10 cellular contexts compared by ENCODE assay signal in genomic region chr14:104117341-104118005, GRCh38. TPM values are rescaled to one million over a fixed set of nuclear protein-coding genes. Genes with fewer than 3 reads are reported as not detected.
A peak's percentile ranks its signal among the peaks of the same experiment; 100 is the strongest.
DNase-seq lines count a peak whose midpoint lies in the region; ATAC-seq, FAIRE-seq and TF ChIP-seq lines count a peak whose summit lies in the region.
"Had no signal": no experiment of that assay in that cellular context is flagged by ENCODE, and none has a peak within 500 bp of the region (broad histone marks: within the 10 kb centered on the region; RNA-seq: fewer than 3 reads in every experiment).

No MANE protein-coding gene starts in this region.

- no peaks in the 10 kb centered on the region for H3K9me3 Mint-ChIP-seq in MCF 10A (ENCODE audit: unreplicated experiment)

- intact Hi-C loops in MCF 10A (cut with micrococcal nuclease) = no loop called here

- H4K20me1 ChIP-seq in keratinocyte (ENCODE audit: control insufficient read depth, extremely low read depth, insufficient read depth, low read length) (peaks cover 3% of the 10 kb centered on the region), smooth muscle cell (ENCODE audit: low read depth) (no peaks in the 10 kb centered on the region)

- peak; percentile 13 for DNase-seq in activated CD8-positive, alpha-beta memory T cell treated with anti-CD3 and anti-CD28 coated beads, Interleukin-2, amount 50 U/mL, for 4 hours
- DNase-seq in activated CD8-positive, alpha-beta memory T cell treated with anti-CD3 and anti-CD28 coated beads, Interleukin-2, amount 50 U/mL, for 48 hours = no peak
- DNase-seq in MCF 10A (ENCODE audit: unreplicated experiment) = no peak
- no peak for DNase-seq in keratinocyte (ENCODE audit: low read depth, low spot score)
- DNase-seq in smooth muscle cell (lab: John Stamatoyannopoulos, UW; ENCODE audit: unreplicated experiment) = no peak
- no peak for DNase-seq in NCI-H1930 (lab: John Stamatoyannopoulos, UW)
- DNase-seq: foreskin fibroblast, occipital lobe had no signal

- H3K27ac ChIP-seq in keratinocyte (ENCODE audit: control insufficient read depth, insufficient read depth, low read length) (no peak overlapping the region), smooth muscle cell (ENCODE audit: low read depth) (peak overlapping the region; percentile 19)

- CTCF ChIA-PET in MCF 10A (lab: Yijun Ruan, JAX) = interaction anchor here (0.6 kb wide), 1 partner anchor 195 kb away, joined by 3 read pairs; no protein-coding TSS in a partner anchor

- H3K9me3 ChIP-seq in keratinocyte (ENCODE audit: control insufficient read depth, low read depth, low read length) (no peaks in the 10 kb centered on the region), smooth muscle cell (replicated peaks; ENCODE audit: low read depth) (no peaks in the 10 kb centered on the region)

- H2AFZ ChIP-seq in keratinocyte (ENCODE audit: control insufficient read depth, low read length) (peak overlapping the region; percentile 27), smooth muscle cell (ENCODE audit: low read depth) (no peak overlapping the region)

- H3K4me1 Mint-ChIP-seq in MCF 10A (ENCODE audit: insufficient read depth, unreplicated experiment) = no peaks in the 10 kb centered on the region

- no peaks in the 10 kb centered on the region for H3K36me3 ChIP-seq in keratinocyte (ENCODE audit: control insufficient read depth in 2 of 2, extremely low read depth in 1 of 2, insufficient read depth in 2 of 2, low read length in 2 of 2)
- no peaks in the 10 kb centered on the region for H3K36me3 ChIP-seq in smooth muscle cell (ENCODE audit: low read depth)

- H3K4me3 ChIP-seq in keratinocyte (ENCODE audit: control insufficient read depth in 2 of 3, extremely low read depth in 1 of 3, insufficient read depth in 2 of 3, low read depth in 1 of 3, low read length in 3 of 3) = peak overlapping the region; percentile 45 to 80 (median 53)
- H3K4me3 ChIP-seq in smooth muscle cell = peak overlapping the region; percentile 54

- TF ChIP-seq CTCF in MCF 10A (IDR thresholded peaks at IDR 0.05; ENCODE audit: unreplicated experiment) (no peak), keratinocyte (optimal IDR thresholded peaks at IDR 0.05 in 1 of 3, IDR thresholded peaks at IDR 0.05 in 1 of 3, conservative IDR thresholded peaks at IDR 0.05 in 1 of 3; ENCODE audit: extremely low read depth in 1 of 3, insufficient read depth in 2 of 3, low read length in 3 of 3) (no peak), smooth muscle cell (IDR thresholded peaks at IDR 0.05; ENCODE audit: borderline replicate concordance, insufficient read depth, poor library complexity, severe bottlenecking) (no peak)

- H3K79me2 ChIP-seq in keratinocyte (ENCODE audit: control insufficient read depth, insufficient read depth, low read length) = no peaks in the 10 kb centered on the region
- H3K79me2 ChIP-seq in smooth muscle cell (ENCODE audit: low read depth) = no peaks in the 10 kb centered on the region

- H3K4me3 Mint-ChIP-seq in MCF 10A (ENCODE audit: unreplicated experiment) = peak overlapping the region; percentile 61

- no peaks in the 10 kb centered on the region for H3K9me1 ChIP-seq in keratinocyte (ENCODE audit: control insufficient read depth, extremely low read depth, insufficient read depth, low read length)

- peaks cover 10% of the 10 kb centered on the region for H3K4me1 ChIP-seq in keratinocyte (ENCODE audit: control insufficient read depth, extremely low read depth, insufficient read depth, low read length)
- H3K4me1 ChIP-seq in smooth muscle cell (ENCODE audit: low read depth) = no peaks in the 10 kb centered on the region

- no peak for FAIRE-seq in keratinocyte (lab: Jason Lieb, UNC)

- no peak overlapping the region for H3K27ac Mint-ChIP-seq in MCF 10A (ENCODE audit: low read depth, unreplicated experiment)

- H3K36me3 Mint-ChIP-seq in MCF 10A (ENCODE audit: insufficient read depth, unreplicated experiment) = no peaks in the 10 kb centered on the region

- BruUV-seq in MCF 10A (replicated peaks; lab: Mats Ljungman, UMichigan) = no TSS peak

- H3F3A ChIP-seq in smooth muscle cell (ENCODE audit: low read depth) = no peaks in the 10 kb centered on the region

- H3K4me2 ChIP-seq in keratinocyte (ENCODE audit: control insufficient read depth, extremely low read depth, insufficient read depth, low read depth, low read length) (peak overlapping the region; percentile 82), smooth muscle cell (peak overlapping the region; percentile 86)

- peaks cover 23% of the 10 kb centered on the region for H3K27me3 Mint-ChIP-seq in MCF 10A (ENCODE audit: insufficient read depth, unreplicated experiment)

- ATAC-seq in GM21825 (IDR thresholded peaks at IDR 0.05; ENCODE audit: unreplicated experiment) (no peak), HG02571 (IDR thresholded peaks at IDR 0.05; ENCODE audit: unreplicated experiment) (no peak)

- POLR2A ChIA-PET in MCF 10A (lab: Yijun Ruan, JAX) = interaction anchor here (0.7 kb wide), 1 partner anchor 563 kb away, joined by 3 read pairs; no protein-coding TSS in a partner anchor

- dilution Hi-C loops in keratinocyte (cut with MboI; ENCODE audit: extremely low pct_ligation_motif_present, low sequenced_read_pairs) = no loop called here

- 6% methylated on average over 41 of the region's 71 CpGs for WGBS in smooth muscle cell (ENCODE audit: low lambda C conversion rate)

- H3K9ac ChIP-seq in keratinocyte (ENCODE audit: control insufficient read depth, extremely low read depth, insufficient read depth, low read length) = peak overlapping the region; percentile 47
- peak overlapping the region; percentile 39 for H3K9ac ChIP-seq in smooth muscle cell (ENCODE audit: low read depth)

- H3K27me3 ChIP-seq in keratinocyte (ENCODE audit: control insufficient read depth, extremely low read depth, insufficient read depth, low read length) (peaks cover 29% of the 10 kb centered on the region), smooth muscle cell (ENCODE audit: low read depth) (peaks cover 43% of the 10 kb centered on the region)

RNA-seq across cellular contexts. Expression of gene KIF26A, which starts 20.9 kb away (rescaled TPM):
- total RNA-seq in MCF 10A (2022) (0.26 and 0.39 TPM in 2 replicates), smooth muscle cell (4.4 and 5.9 TPM in 2 replicates)
- polyA plus RNA-seq in keratinocyte (0.07 to 0.08 TPM (median 0.07 TPM) in 3 replicates), smooth muscle cell (4.0 and 4.4 TPM in 2 replicates)
- polyA plus RNA-seq in keratinocyte (2011; ENCODE audit: low read depth) = 0.72 TPM
- 0.02 and 0.09 TPM in 2 replicates for polyA plus RNA-seq in keratinocyte (2011; cell fraction: cytosol; rRNA removed)
- polyA plus RNA-seq in keratinocyte (2011; cell fraction: nucleus; rRNA removed) = 0.17 and 0.20 TPM in 2 replicates
- 0.21 and 1.8 TPM in 2 replicates for polyA plus RNA-seq in keratinocyte (2012; ENCODE audit: low replicate concordance)
- 0.03 to 0.16 TPM (median 0.06 TPM) in 3 replicates for polyA minus RNA-seq in keratinocyte
- 1.3 TPM for polyA minus RNA-seq in keratinocyte (2011; cell fraction: cytosol; rRNA and poly(A)+ RNA removed)
- polyA minus RNA-seq in keratinocyte (2011; cell fraction: nucleus; rRNA and poly(A)+ RNA removed) = 0.31 and 0.74 TPM in 2 replicates

RNA-seq across cellular contexts. Expression of gene ASPG, which starts 32.0 kb away (rescaled TPM):
- 0.05 and 0.12 TPM in 2 replicates for total RNA-seq in MCF 10A (2022)
- 0.02 to 0.40 TPM (median 0.10 TPM) in 3 replicates for polyA plus RNA-seq in keratinocyte
- not detected for polyA plus RNA-seq in keratinocyte (2011; ENCODE audit: low read depth)
- 0.04 TPM in 1 of 2 replicates, not detected in the other for polyA plus RNA-seq in keratinocyte (2011; cell fraction: cytosol; rRNA removed)
- 0.06 and 0.12 TPM in 2 replicates for polyA plus RNA-seq in keratinocyte (2011; cell fraction: nucleus; rRNA removed)
- 1.4 TPM in 1 of 2 replicates, not detected in the other for polyA plus RNA-seq in keratinocyte (2012; ENCODE audit: low replicate concordance)
- polyA minus RNA-seq in keratinocyte = not detected in 3 replicates
- polyA minus RNA-seq in keratinocyte (2011; cell fraction: cytosol; rRNA and poly(A)+ RNA removed) = not detected
- polyA minus RNA-seq in keratinocyte (2011; cell fraction: nucleus; rRNA and poly(A)+ RNA removed) = 0.11 TPM in 1 of 2 replicates, not detected in the other
- total RNA-seq in smooth muscle cell = 0.18 and 0.49 TPM in 2 replicates
- 0.47 and 1.2 TPM in 2 replicates for polyA plus RNA-seq in smooth muscle cell
